In the genomic region with DNA sequence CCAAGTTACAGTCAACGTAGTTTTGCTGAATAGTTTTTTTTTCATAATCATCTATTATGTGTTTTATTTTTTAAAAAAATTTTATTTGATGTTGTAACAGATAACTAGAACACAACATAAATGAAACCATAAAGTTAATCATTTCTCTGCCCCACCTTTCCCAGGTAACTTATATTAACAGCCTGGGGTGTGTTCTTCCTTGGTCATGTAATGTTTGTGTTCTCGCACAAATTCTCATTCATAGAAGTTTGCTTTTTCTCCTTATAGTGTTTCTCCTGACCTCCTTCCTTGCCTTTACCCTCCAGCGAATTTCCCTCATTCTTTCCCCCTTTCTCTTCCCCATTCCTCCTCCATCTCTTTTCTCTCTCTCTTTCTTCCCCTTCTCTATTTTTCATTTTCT, we compare ENCODE assay signal across 23 cellular contexts.
"Had no signal": no experiment of that assay in that cellular context is flagged by ENCODE, and none has a peak within 500 bp of the region (broad histone marks: within the 10 kb centered on the region; RNA-seq: fewer than 3 reads in every experiment).

No MANE protein-coding gene starts in this region.

- H3K9me3 ChIP-seq: body of pancreas had no signal

- H3K27ac ChIP-seq: SK-N-MC had no signal

- H3K4me3 ChIP-seq: body of pancreas, SK-N-MC had no signal

- H3K27me3 ChIP-seq: body of pancreas had no signal

- DNase-seq: activated B cell treated with CpG ODN at 0.5 μM for 24 hours; activated CD4-positive, alpha-beta T cell treated with anti-CD3 and anti-CD28 coated beads for 1 hour; activated CD4-positive, alpha-beta T cell treated with anti-CD3 and anti-CD28 coated beads, Interleukin-2, amount 10 ng/mL, durations not matched to agents 24 days and 14 days; activated CD4-positive, alpha-beta T cell treated with anti-CD3 and anti-CD28 coated beads, Interleukin-2, amount 50 U/mL, for 48 hours; activated CD8-positive, alpha-beta memory T cell treated with anti-CD3 and anti-CD28 coated beads, Interleukin-2, amount 10 ng/mL, durations not matched to agents 7 days and 5 days; activated effector memory CD4-positive, alpha-beta T cell treated with Interleukin-2 at 50 U/mL for 16 hours; activated naive CD4-positive, alpha-beta T cell; activated T-cell treated with anti-CD3 and anti-CD28 coated beads, Interleukin-2, amount 50 U/mL, for 24 hours; aorta; body of pancreas; MM.1S; NCI-H1105 treated with DMSO at 0.1 percent for 48 hours; NCI-H1436 treated with DMSO at 0.1 percent for 48 hours; NCI-H187; NCI-H2081 treated with DMSO at 0.1 percent for 48 hours; NCI-H446; NCI-H524; RPMI8226; T-cell; T-helper 2 cell; T1000 had no signal

- ATAC-seq: activated CD8-positive, alpha-beta memory T cell treated with anti-CD3 and anti-CD28 coated beads, Interleukin-2, amount 10 ng/mL, durations not matched to agents 7 days and 5 days; body of pancreas; Right ventricle myocardium inferior; T-cell had no signal
